ENCODE assay signal across 30 cellular contexts in the genomic region with DNA sequence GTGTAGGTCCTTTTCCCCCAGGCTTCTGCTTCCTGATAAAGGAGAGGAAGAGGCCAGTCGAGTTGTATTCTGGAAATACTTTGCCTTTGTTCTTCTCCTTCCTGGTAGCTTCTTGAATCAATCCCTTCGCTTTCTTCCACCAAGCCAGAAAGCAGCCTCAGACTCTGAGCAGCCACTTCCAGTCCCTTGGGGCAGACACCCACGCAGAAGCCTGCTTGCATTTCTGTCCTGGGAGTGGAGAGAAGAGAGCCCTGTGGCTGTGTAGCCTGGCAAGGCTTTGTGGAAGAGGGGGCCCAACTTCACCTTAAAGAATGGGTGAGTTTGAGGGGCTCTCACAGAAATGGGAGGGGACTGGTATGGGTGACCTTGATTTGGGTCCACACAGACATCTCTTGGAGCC.
"Had no signal": no experiment of that assay in that cellular context is flagged by ENCODE, and none has a peak within 500 bp of the region (broad histone marks: within the 10 kb centered on the region; RNA-seq: fewer than 3 reads in every experiment).

No MANE protein-coding gene starts in this region.

- H3K36me3 ChIP-seq: adrenal gland, esophagus squamous epithelium, gastrocnemius medialis, pancreas, right atrium auricular region, suprapubic skin, tibial nerve had no signal

- H3K27me3 ChIP-seq: adrenal gland, body of pancreas, gastrocnemius medialis, hepatocyte, pancreas, right atrium auricular region, suprapubic skin, tibial nerve had no signal

- ATAC-seq: activated naive CD4-positive, alpha-beta T cell treated with anti-CD3 and anti-CD28 coated beads, Interleukin-2, amount 50 U/mL, for 72 hours; body of pancreas; gastrocnemius medialis; left cardiac atrium; left ventricle myocardium superior; pancreas; psoas muscle; T-helper 17 cell; WTC11 had no signal

- DNase-seq: activated CD4-positive, alpha-beta memory T cell treated with anti-CD3 and anti-CD28 coated beads, Interleukin-2, amount 10 ng/mL, durations not matched to agents 7 days and 5 days; activated CD4-positive, alpha-beta T cell treated with anti-CD3 and anti-CD28 coated beads for 1 hour; activated CD4-positive, alpha-beta T cell treated with anti-CD3 and anti-CD28 coated beads, Interleukin-2, amount 10 ng/mL, durations not matched to agents 7 days and 5 days; activated naive CD4-positive, alpha-beta T cell; activated T-cell treated with anti-CD3 and anti-CD28 coated beads, Interleukin-2, amount 50 U/mL, for 48 hours; adrenal gland; aorta; body of pancreas; caudate nucleus; cortex of kidney; esophagus squamous epithelium; gastrocnemius medialis; glutamatergic neuron; left cardiac atrium; left ventricle myocardium superior; nephron progenitor cell; pancreas; psoas muscle; SK-N-SH; stimulated activated CD4-positive, alpha-beta T cell treated with anti-CD3 and anti-CD28 coated beads, Interleukin-15, amount 100 ng/mL, for 24 hours; stimulated activated CD4-positive, alpha-beta T cell treated with anti-CD3 and anti-CD28 coated beads, Interleukin-2, amount 100 ng/mL, for 24 hours; stimulated activated naive CD4-positive, alpha-beta T cell; T-helper 17 cell; T1000 had no signal

- H3K4me3 ChIP-seq: adrenal gland, body of pancreas, esophagus squamous epithelium, gastrocnemius medialis, hepatocyte, pancreas, psoas muscle, right atrium auricular region, suprapubic skin, tibial nerve had no signal

- H3K4me1 ChIP-seq: adrenal gland, body of pancreas, gastrocnemius medialis, pancreas, psoas muscle, right atrium auricular region, suprapubic skin, tibial nerve had no signal

- H3K9ac ChIP-seq: SK-N-SH had no signal

- H3K9me3 ChIP-seq: adrenal gland, body of pancreas, esophagus squamous epithelium, gastrocnemius medialis, pancreas, psoas muscle, right atrium auricular region, SK-N-SH, suprapubic skin, tibial nerve had no signal
